8 cellular contexts compared by ENCODE assay signal in the genomic region with DNA sequence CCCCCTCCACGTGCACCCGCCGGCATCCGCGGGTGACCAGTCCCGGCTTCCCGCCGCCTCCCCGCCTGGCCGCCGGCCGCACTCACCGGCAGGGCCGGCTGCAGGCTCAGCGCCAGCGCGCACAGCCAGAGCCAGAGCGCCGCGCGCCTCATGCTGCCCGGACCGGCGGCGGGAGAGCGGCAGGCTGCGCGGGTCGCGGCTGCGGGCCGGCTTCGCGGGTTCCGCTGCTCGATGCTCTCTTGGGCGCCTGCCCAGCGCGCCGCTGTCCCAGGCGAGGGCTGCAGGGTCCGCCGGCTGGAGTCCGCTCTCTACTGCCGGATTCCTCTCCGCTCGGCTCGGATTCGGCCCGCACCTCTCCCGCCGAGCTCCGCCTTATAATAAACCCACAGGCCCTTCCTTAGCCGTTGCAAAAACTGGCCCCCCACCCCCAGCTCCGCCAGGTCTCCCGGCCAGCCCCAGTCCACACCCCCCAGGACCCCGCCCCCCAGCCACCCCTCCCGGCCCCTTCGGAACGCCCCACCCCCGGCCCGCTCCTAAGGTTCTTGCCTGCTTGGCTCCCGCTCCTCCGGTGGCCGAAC. TPM values are rescaled to one million over a fixed set of nuclear protein-coding genes. Genes with fewer than 3 reads are reported as not detected.
DNase-seq lines count a peak whose midpoint lies in the region; ATAC-seq and TF ChIP-seq lines count a peak whose summit lies in the region.

A gene with protein sequence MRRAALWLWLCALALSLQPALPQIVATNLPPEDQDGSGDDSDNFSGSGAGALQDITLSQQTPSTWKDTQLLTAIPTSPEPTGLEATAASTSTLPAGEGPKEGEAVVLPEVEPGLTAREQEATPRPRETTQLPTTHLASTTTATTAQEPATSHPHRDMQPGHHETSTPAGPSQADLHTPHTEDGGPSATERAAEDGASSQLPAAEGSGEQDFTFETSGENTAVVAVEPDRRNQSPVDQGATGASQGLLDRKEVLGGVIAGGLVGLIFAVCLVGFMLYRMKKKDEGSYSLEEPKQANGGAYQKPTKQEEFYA (minus strand): TSS at position 415 of the 578 bp plus-strand sequence. CDS start 263 bp downstream, at position 152.

- DNase-seq in D341Med (ENCODE audit: low spot score) (peak; percentile 79), LoVo (ENCODE audit: low spot score) (peak; percentile 52), cardiac muscle cell (ENCODE audit: low read depth in 1 of 2, low spot score in 1 of 2) (peak; percentile 58 to 80), trophoblast cell (peak; percentile 77 to 79)
- peak; percentile 26 to 27 for DNase-seq in activated T-cell treated with anti-CD3 and anti-CD28 coated beads, Interleukin-2, amount 50 U/mL, for 72 hours

- peak within 1 kb of the TSS; percentile 50 for H4K91ac ChIP-seq in trophoblast cell (ENCODE audit: low read depth, low read length)

- H3K9ac ChIP-seq in trophoblast cell (ENCODE audit: low read length), result peak within 1 kb of the TSS; percentile 60

- H3K9me3 ChIP-seq in cardiac muscle cell (ENCODE audit: low read depth), result no peaks in the 10 kb centered on the region
- H3K9me3 ChIP-seq in trophoblast cell (ENCODE audit: insufficient read depth, low read depth, low read length), result no peaks in the 10 kb centered on the region

- no peak within 1 kb of the TSS for H2BK12ac ChIP-seq in trophoblast cell (ENCODE audit: low read length)

- peak within 1 kb of the TSS; percentile 25 for H3K18ac ChIP-seq in trophoblast cell (ENCODE audit: low read length)

- WGBS in trophoblast cell (ENCODE audit: extremely low coverage, insufficient coverage, insufficient read length), result no CpG with 5 or more reads among the region's 65 CpGs

- H3K36me3 ChIP-seq in cardiac muscle cell (no peaks in the 10 kb centered on the region), trophoblast cell (ENCODE audit: control insufficient read depth in 1 of 2, insufficient read depth in 2 of 2, low read length in 2 of 2) (no peaks in the 10 kb centered on the region)

- peak within 1 kb of the TSS; percentile 10 for H2BK120ac ChIP-seq in trophoblast cell (ENCODE audit: insufficient read depth, low read length, poor library complexity)

- H3K27ac ChIP-seq in cardiac muscle cell (no peak within 1 kb of the TSS), trophoblast cell (ENCODE audit: low read depth, low read length) (no peak within 1 kb of the TSS)

- H2AK5ac ChIP-seq in trophoblast cell (ENCODE audit: low read length), result no peak within 1 kb of the TSS

- no peak within 1 kb of the TSS for H3K23ac ChIP-seq in trophoblast cell (ENCODE audit: low read length)

- peaks cover 15% of the 10 kb centered on the region for H3K27me3 ChIP-seq in cardiac muscle cell
- H3K27me3 ChIP-seq in trophoblast cell (ENCODE audit: insufficient read depth, low read length), result peaks cover 16% of the 10 kb centered on the region

- peaks cover 64% of the 10 kb centered on the region for H3K27me3 Mint-ChIP-seq in activated T-cell treated with anti-CD3 and anti-CD28 coated beads, Interleukin-2, amount 50 U/mL, for 72 hours (ENCODE audit: low read depth)

- peaks cover 2% of the 10 kb centered on the region for H3K79me2 ChIP-seq in trophoblast cell (ENCODE audit: control insufficient read depth, insufficient read depth, low read length, poor library complexity)

- no peak within 1 kb of the TSS for H3K27ac Mint-ChIP-seq in activated T-cell treated with anti-CD3 and anti-CD28 coated beads, Interleukin-2, amount 50 U/mL, for 72 hours

- H4K12ac ChIP-seq in trophoblast cell (ENCODE audit: low read depth, low read length), result peak within 1 kb of the TSS; percentile 49

- no peaks in the 10 kb centered on the region for H3K9me3 Mint-ChIP-seq in activated T-cell treated with anti-CD3 and anti-CD28 coated beads, Interleukin-2, amount 50 U/mL, for 72 hours

- H3K4me3 ChIP-seq in cardiac muscle cell (peak within 1 kb of the TSS; percentile 64), trophoblast cell (ENCODE audit: low read depth, low read length) (peak within 1 kb of the TSS; percentile 80)

- peak within 1 kb of the TSS; percentile 34 for H4K8ac ChIP-seq in trophoblast cell (ENCODE audit: low read depth, low read length)

- ATAC-seq in GM21515 (IDR thresholded peaks at IDR 0.05; ENCODE audit: unreplicated experiment) (peak; percentile 15), GM21737 (IDR thresholded peaks at IDR 0.05; ENCODE audit: unreplicated experiment) (no peak), GM18909 (IDR thresholded peaks at IDR 0.05; ENCODE audit: poor library complexity, unreplicated experiment) (no peak)
- ATAC-seq in activated T-cell treated with anti-CD3 and anti-CD28 coated beads, Interleukin-2, amount 50 U/mL, for 72 hours (replicated peaks in 1 of 2), result peak; percentile 54 to 56

- peaks cover 5% of the 10 kb centered on the region for H3K4me1 Mint-ChIP-seq in activated T-cell treated with anti-CD3 and anti-CD28 coated beads, Interleukin-2, amount 50 U/mL, for 72 hours (ENCODE audit: low read depth)

- H3K4me1 ChIP-seq in cardiac muscle cell (ENCODE audit: low read depth), result no peaks in the 10 kb centered on the region
- H3K4me1 ChIP-seq in trophoblast cell (ENCODE audit: control insufficient read depth in 1 of 2, insufficient read depth in 2 of 2, low read length in 2 of 2), result peaks cover 5 to 7% of the 10 kb centered on the region in 2 experiments

- no peak for TF ChIP-seq CTCF in cardiac muscle cell (IDR thresholded peaks at IDR 0.05; ENCODE audit: low read depth, low read length)

- peak within 1 kb of the TSS; percentile 25 for H2BK5ac ChIP-seq in trophoblast cell (ENCODE audit: low read depth, low read length, poor library complexity)

- H3K4me2 ChIP-seq in trophoblast cell (ENCODE audit: low read length), result peak within 1 kb of the TSS; percentile 99

- H3K36me3 Mint-ChIP-seq in activated T-cell treated with anti-CD3 and anti-CD28 coated beads, Interleukin-2, amount 50 U/mL, for 72 hours (ENCODE audit: insufficient read depth in 2 of 2), result no peaks in the 10 kb centered on the region

- peak within 1 kb of the TSS; percentile 68 for H2AFZ ChIP-seq in trophoblast cell (ENCODE audit: insufficient read depth, low read length, poor library complexity)

- peak within 1 kb of the TSS; percentile 75 to 79 for H3K4me3 Mint-ChIP-seq in activated T-cell treated with anti-CD3 and anti-CD28 coated beads, Interleukin-2, amount 50 U/mL, for 72 hours

- H3K4ac ChIP-seq in trophoblast cell (ENCODE audit: low read depth, low read length), result peak within 1 kb of the TSS; percentile 24

- peaks cover 11% of the 10 kb centered on the region for H3K79me1 ChIP-seq in trophoblast cell (ENCODE audit: low read length)

- H3K14ac ChIP-seq in trophoblast cell (ENCODE audit: low read length), result peak within 1 kb of the TSS; percentile 58

RNA-seq across cellular contexts. Expression of the gene that starts here (rescaled TPM):
- under 1 TPM; 0.16 to 0.38 TPM for total RNA-seq in activated T-cell treated with anti-CD3 and anti-CD28 coated beads, Interleukin-2, amount 50 U/mL, for 72 hours
- 13.3 and 13.5 TPM in 2 replicates for total RNA-seq in cardiac muscle cell
- polyA plus RNA-seq in cardiac muscle cell, result 12.9 and 14.0 TPM in 2 replicates
- polyA plus RNA-seq in trophoblast cell (2013), result 402 and 444 TPM in 2 replicates

Comparison
In these comparisons a context has a peak if more than half of its experiments do, and no peak if none do; other contexts are left out.
1. RNA of the gene that starts here (total RNA-seq): 13.3 to 13.5 TPM in cardiac muscle cell; 0.16 to 0.38 TPM in activated T-cell treated with anti-CD3 and anti-CD28 coated beads, Interleukin-2, amount 50 U/mL, for 72 hours; every median in the first group is over 10 times any median in the second.
2. Peak in DNase-seq and ATAC-seq in activated T-cell treated with anti-CD3 and anti-CD28 coated beads, Interleukin-2, amount 50 U/mL, for 72 hours; RNA of the gene not detected or under 1 TPM.
3. DNase-seq: peak in every context shown above with its lines; median percentile 79 in D341Med; 78 in trophoblast cell; 69 in cardiac muscle cell; 52 in LoVo; 26 in activated T-cell treated with anti-CD3 and anti-CD28 coated beads, Interleukin-2, amount 50 U/mL, for 72 hours.